In the genomic region with DNA sequence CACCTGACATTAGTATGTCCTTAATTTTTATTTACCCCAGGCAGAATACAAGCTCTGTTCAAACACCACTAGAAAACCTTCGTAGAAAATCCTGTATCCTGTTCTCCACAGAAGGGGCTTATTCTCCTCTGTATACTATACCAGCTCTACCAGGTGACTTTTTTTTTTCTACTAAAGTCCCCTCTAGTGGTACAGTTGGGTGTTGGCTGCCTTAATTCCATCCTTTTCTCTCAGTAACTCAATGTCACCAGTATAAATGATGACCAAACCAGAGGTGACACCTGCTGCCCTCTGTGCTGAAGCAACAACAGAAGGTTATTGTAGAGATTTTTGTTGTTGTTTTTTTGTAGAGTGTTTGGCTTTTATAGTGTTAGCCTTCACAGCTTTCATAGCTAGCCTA, we compare ENCODE assay signal across 12 cellular contexts.
DNase-seq lines count a peak whose midpoint lies in the region; ATAC-seq, FAIRE-seq and TF ChIP-seq lines count a peak whose summit lies in the region.
"Had no signal": no experiment of that assay in that cellular context is flagged by ENCODE, and none has a peak within 500 bp of the region (broad histone marks: within the 10 kb centered on the region; RNA-seq: fewer than 3 reads in every experiment).

No MANE protein-coding gene starts in this region.

- TF ChIP-seq RAD21 in HCT116 (IDR thresholded peaks at IDR 0.05; ENCODE audit: low read depth) (peak; percentile 63), H1 (IDR thresholded peaks at IDR 0.05 in 1 of 2, conservative IDR thresholded peaks at IDR 0.05 in 1 of 2; ENCODE audit: low read depth in 2 of 2, low read length in 2 of 2) (peak; percentile 48 to 53; a peak in 3 of 4 replicates)

- H4K5ac ChIP-seq in H1 (ENCODE audit: insufficient read length, low read depth, low read length), result no peak overlapping the region

- no peak overlapping the region for H3K14ac ChIP-seq in H1 (ENCODE audit: insufficient read length)

- H4K8ac ChIP-seq in H1 (ENCODE audit: extremely low read depth, insufficient read depth, low read length), result no peak overlapping the region

- TF ChIP-seq CTCF in HCT116 (IDR thresholded peaks at IDR 0.05 in 2 of 3, conservative IDR thresholded peaks at IDR 0.05 in 1 of 3; ENCODE audit: borderline replicate concordance in 1 of 3, insufficient read depth in 1 of 3, low read depth in 2 of 3, low read length in 2 of 3) (peak; percentile 48 to 55 (median 54); a peak in 5 of 6 replicates), H1 (IDR thresholded peaks at IDR 0.05; ENCODE audit: control extremely low read depth in 1 of 3, insufficient read depth in 1 of 3, low read depth in 1 of 3, low read length in 3 of 3) (peak in 2 of 3 experiments; percentile 42 to 50; a peak in 3 of 4 replicates), uterus (IDR thresholded peaks at IDR 0.05) (no peak)

- no peak overlapping the region for H3K4ac ChIP-seq in H1 (replicated peaks; ENCODE audit: insufficient read length, low read depth, low read length)

- H3K9ac ChIP-seq in HCT116 (ENCODE audit: low read length), result no peak overlapping the region
- no peak overlapping the region for H3K9ac ChIP-seq in Karpas-422 (ENCODE audit: low read length)
- no peak overlapping the region for H3K9ac ChIP-seq in H1 (replicated peaks in 1 of 4; ENCODE audit: extremely low read depth in 1 of 4, low read depth in 3 of 4, low read length in 3 of 4)

- H3K9me3 ChIP-seq in HCT116 (ENCODE audit: control insufficient read depth in 1 of 2, insufficient read depth in 1 of 2, low read depth in 1 of 2, low read length in 2 of 2) (no peaks in the 10 kb centered on the region), Karpas-422 (ENCODE audit: low read length) (peaks cover 16% of the 10 kb centered on the region), H1 (ENCODE audit: insufficient read depth in 2 of 2, low read depth in 1 of 2, low read length in 1 of 2) (no peaks in the 10 kb centered on the region), uterus (no peaks in the 10 kb centered on the region)

- RAD21 ChIA-PET in HCT116 (lab: Charles Lee; ENCODE audit: low non-redundant PET in 1 of 2, low total read pairs in 2 of 2, uncharacterized antibody in 2 of 2, unreplicated experiment in 2 of 2), result no interaction called here

- no peak overlapping the region for H2BK120ac ChIP-seq in H1 (replicated peaks; ENCODE audit: low read depth, low read length)

- no peaks in the 10 kb centered on the region for H3K23me2 ChIP-seq in H1 (ENCODE audit: low read depth, low read length)

- no peak overlapping the region for H4K91ac ChIP-seq in H1 (replicated peaks; ENCODE audit: insufficient read length, low read length)

- H3K27ac ChIP-seq in HCT116 (ENCODE audit: low read depth, low read length), result no peak overlapping the region
- H3K27ac ChIP-seq in Karpas-422 (ENCODE audit: low read length), result no peak overlapping the region
- no peak overlapping the region for H3K27ac ChIP-seq in H1 (ENCODE audit: low read depth, low read length)
- H3K27ac ChIP-seq in uterus, result no peak overlapping the region

- DNase-seq in HCT116 (ENCODE audit: low read depth, low spot score), result peak; percentile 31
- peak; percentile 41 for DNase-seq in Karpas-422
- no peak for DNase-seq in H1 (ENCODE audit: low read depth in 1 of 2, low spot score in 2 of 2)
- no peak for DNase-seq in midbrain (lab: John Stamatoyannopoulos, UW)
- DNase-seq in NCI-H446 treated with DMSO at 0.1 percent for 48 hours (lab: John Stamatoyannopoulos, UW), result no peak
- DNase-seq in uterus, result no peak
- DNase-seq in kidney glomerular epithelial cell (lab: John Stamatoyannopoulos, UW), result no peak
- DNase-seq: activated CD8-positive, alpha-beta memory T cell treated with anti-CD3 and anti-CD28 coated beads, Interleukin-2, amount 10 ng/mL, durations not matched to agents 7 days and 5 days; natural killer cell; stimulated activated CD4-positive, alpha-beta T cell treated with anti-CD3 and anti-CD28 coated beads, Interleukin-4, amount 100 ng/mL, for 4 hours had no signal

- H2BK12ac ChIP-seq in H1 (ENCODE audit: low read depth, low read length), result no peak overlapping the region

- H3K23ac ChIP-seq in H1 (ENCODE audit: insufficient read length), result no peak overlapping the region

- H3K27me3 ChIP-seq in HCT116 (ENCODE audit: insufficient read depth, low read length) (no peaks in the 10 kb centered on the region), Karpas-422 (ENCODE audit: low read length) (no peaks in the 10 kb centered on the region), H1 (replicated peaks in 1 of 4; ENCODE audit: control insufficient read depth in 3 of 4, extremely low read depth in 1 of 4, insufficient read depth in 3 of 4, low read length in 3 of 4) (no peaks in the 10 kb centered on the region), uterus (no peaks in the 10 kb centered on the region)

- no peak overlapping the region for H2AK5ac ChIP-seq in H1 (ENCODE audit: low read depth, low read length)

- H3K36me3 ChIP-seq in HCT116 (ENCODE audit: control insufficient read depth in 1 of 2, insufficient read depth in 2 of 2, low read length in 2 of 2) (no peaks in the 10 kb centered on the region), Karpas-422 (ENCODE audit: insufficient read depth, low read length) (no peaks in the 10 kb centered on the region), H1 (ENCODE audit: control insufficient read depth in 2 of 4, insufficient read depth in 4 of 4, low read length in 3 of 4) (no peaks in the 10 kb centered on the region), uterus (no peaks in the 10 kb centered on the region)

- TF ChIP-seq POLR2A in HCT116 (IDR thresholded peaks at IDR 0.05; ENCODE audit: borderline replicate concordance, extremely low read depth, insufficient read depth, insufficient read length), result no peak
- TF ChIP-seq POLR2A in H1 (IDR thresholded peaks at IDR 0.05; ENCODE audit: control extremely low read depth in 1 of 2, low read depth in 2 of 2, low read length in 2 of 2), result no peak
- no peak for TF ChIP-seq POLR2A in uterus (IDR thresholded peaks at IDR 0.05)

- H3K4me1 ChIP-seq in HCT116 (ENCODE audit: control insufficient read depth in 1 of 2, insufficient read depth in 2 of 2, low read length in 2 of 2) (no peaks in the 10 kb centered on the region), Karpas-422 (ENCODE audit: low read length) (no peaks in the 10 kb centered on the region), H1 (replicated peaks in 1 of 4; ENCODE audit: control insufficient read depth in 3 of 4, insufficient read depth in 4 of 4, low read length in 3 of 4) (no peaks in the 10 kb centered on the region), uterus (no peaks in the 10 kb centered on the region)

- no TSS peak for BruUV-seq in HCT116 (replicated peaks; lab: Mats Ljungman, UMichigan)

- H3K4me2 ChIP-seq in HCT116 (ENCODE audit: low read length) (no peak overlapping the region), Karpas-422 (ENCODE audit: low read depth, low read length, poor library complexity, severe bottlenecking) (no peak overlapping the region), H1 (ENCODE audit: insufficient read depth in 1 of 2, low read depth in 2 of 2, low read length in 2 of 2) (no peak overlapping the region)

- H2BK15ac ChIP-seq in H1 (ENCODE audit: low read length), result no peak overlapping the region

- no peak overlapping the region for H2BK5ac ChIP-seq in H1 (ENCODE audit: low read depth, low read length)

- FAIRE-seq in H1 (lab: Jason Lieb, UNC), result no peak
- FAIRE-seq: bronchial epithelial cell had no signal

- no peak overlapping the region for H3K56ac ChIP-seq in H1 (replicated peaks; ENCODE audit: insufficient read length, low read depth, low read length)

- peak; percentile 88 for ATAC-seq in GM18508 (IDR thresholded peaks at IDR 0.05; ENCODE audit: insufficient read depth, unreplicated experiment)
- peak; percentile 86 for ATAC-seq in HCT116
- ATAC-seq: activated CD8-positive, alpha-beta memory T cell treated with anti-CD3 and anti-CD28 coated beads, Interleukin-2, amount 10 ng/mL, durations not matched to agents 7 days and 5 days; natural killer cell had no signal

- intact Hi-C loops in HCT116 (cut with micrococcal nuclease) (loop anchor here (5.0 kb wide), 1 partner anchor 643 kb away; no protein-coding TSS in a partner anchor), uterus (cut with DNase I; ENCODE audit: low total_unique reads) (no loop called here)

- H3K79me2 ChIP-seq in HCT116 (ENCODE audit: insufficient read depth, low read length) (no peaks in the 10 kb centered on the region), Karpas-422 (ENCODE audit: low read length) (no peaks in the 10 kb centered on the region), H1 (ENCODE audit: control insufficient read depth in 1 of 2, insufficient read depth in 2 of 2, low read length in 2 of 2) (no peaks in the 10 kb centered on the region)

- WGBS in H1 (ENCODE audit: extremely low coverage in 1 of 2, insufficient coverage in 1 of 2, insufficient read length in 1 of 2, insufficient replicate concordance in 2 of 2, low coverage in 1 of 2, low lambda C conversion rate in 2 of 2, missing lambda C conversion rate in 1 of 2), 2 experiments, result 71% methylated on average over 1 of the region's 1 CpG; no CpG with 5 or more reads in 1 of the 2 experiments

- H3K4me3 ChIP-seq in HCT116 (replicated peaks in 1 of 2; ENCODE audit: low read depth in 1 of 2, low read length in 2 of 2), result no peak overlapping the region
- H3K4me3 ChIP-seq in Karpas-422 (ENCODE audit: low read length), result no peak overlapping the region
- no peak overlapping the region for H3K4me3 ChIP-seq in H1 (ENCODE audit: extremely low read depth in 1 of 4, insufficient read depth in 2 of 4, low read depth in 3 of 4, low read length in 4 of 4)
- H3K4me3 ChIP-seq in uterus, result no peak overlapping the region

- no peak overlapping the region for H2BK20ac ChIP-seq in H1 (ENCODE audit: low read length)

- no peaks in the 10 kb centered on the region for H3K79me1 ChIP-seq in H1 (ENCODE audit: low read depth, low read length)

- CTCF ChIA-PET in HCT116 (lab: Charles Lee) (interaction anchor here (0.6 to 1.0 kb wide), 2 partner anchors 104 to 1331 kb away, joined by 3 read pairs; no protein-coding TSS in a partner anchor), H1 (lab: Charles Lee; ENCODE audit: partially characterized antibody) (interaction anchor here (0.6 to 2.6 kb wide), 13 partner anchors 9 to 1866 kb away, joined by 3 to 11 read pairs (median 3); no protein-coding TSS in a partner anchor)

- H3K9me2 ChIP-seq in HCT116 (ENCODE audit: insufficient read depth), result no peaks in the 10 kb centered on the region
- no peaks in the 10 kb centered on the region for H3K9me2 ChIP-seq in Karpas-422 (replicated peaks; ENCODE audit: insufficient read depth, low read length)

- TF ChIP-seq EP300 in H1 (IDR thresholded peaks at IDR 0.05; ENCODE audit: borderline replicate concordance in 1 of 2, low read depth in 2 of 2, low read length in 2 of 2), result no peak

- H4K20me1 ChIP-seq in HCT116 (ENCODE audit: insufficient read depth), result no peaks in the 10 kb centered on the region
- H4K20me1 ChIP-seq in Karpas-422 (ENCODE audit: insufficient read depth, low read depth, low read length), result no peaks in the 10 kb centered on the region
- no peaks in the 10 kb centered on the region for H4K20me1 ChIP-seq in H1 (replicated peaks in 1 of 2; ENCODE audit: control insufficient read depth in 1 of 2, insufficient read depth in 2 of 2, low read length in 2 of 2)

- no peak overlapping the region for H3K18ac ChIP-seq in H1 (ENCODE audit: extremely low read depth, low read length)

- POLR2A ChIA-PET in HCT116 (lab: Charles Lee) (no interaction called here), H1 (lab: Charles Lee; ENCODE audit: partially characterized antibody) (interaction anchor here (0.6 kb wide), 1 partner anchor 10 kb away, joined by 3 read pairs; no protein-coding TSS in a partner anchor)

- H2AFZ ChIP-seq in HCT116 (ENCODE audit: low read depth, low read length, poor library complexity, severe bottlenecking) (no peak overlapping the region), Karpas-422 (ENCODE audit: low read length) (no peak overlapping the region), H1 (ENCODE audit: low read length) (no peak overlapping the region)

Comparison
In these comparisons a context has a peak if more than half of its experiments do, and no peak if none do; other contexts are left out.
1. DNase-seq: peak in HCT116 (single experiment) and Karpas-422 (single experiment); none in H1 (0 of 2), midbrain (single experiment), NCI-H446 treated with DMSO at 0.1 percent for 48 hours (single experiment), uterus (0 of 2) and kidney glomerular epithelial cell (single experiment).
2. CTCF ChIP-seq: peak in HCT116 (3 of 3) and H1 (2 of 3); none in uterus (0 of 4).